ENCODE assay signal across 19 cellular contexts in the genomic region with DNA sequence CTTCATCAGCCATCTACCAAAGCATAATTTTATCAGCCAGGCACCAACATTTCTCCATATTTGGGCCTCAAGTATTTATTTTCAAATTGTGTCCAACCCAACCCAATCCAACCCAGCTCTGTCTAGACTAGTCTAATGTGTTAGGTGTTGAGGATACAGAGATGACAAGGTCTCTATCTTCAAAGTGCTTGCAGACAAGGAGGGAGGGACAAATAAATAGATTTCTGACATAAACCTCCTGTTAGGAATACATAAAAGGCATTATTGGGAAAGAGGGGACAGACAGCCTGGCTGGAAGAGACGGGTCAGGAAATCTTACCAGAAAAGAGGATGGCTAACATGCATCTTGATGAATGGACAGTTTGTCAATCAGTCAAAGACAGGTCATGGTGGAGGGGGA.
"Had no signal": no experiment of that assay in that cellular context is flagged by ENCODE, and none has a peak within 500 bp of the region (broad histone marks: within the 10 kb centered on the region; RNA-seq: fewer than 3 reads in every experiment).

No MANE protein-coding gene starts in this region.

- H3K9me3 Mint-ChIP-seq: dendritic cell treated with granulocyte-macrophage colony-stimulating factor and Interleukin-4, amounts not matched to agents 40 ng/mL and 50 ng/mL, for 4 days; type B pancreatic cell had no signal

- H3K36me3 Mint-ChIP-seq: type B pancreatic cell had no signal

- DNase-seq: activated CD4-positive, alpha-beta T cell treated with anti-CD3 and anti-CD28 coated beads, Interleukin-2, amount 50 U/mL, for 1 hour; activated CD4-positive, CD25-positive, alpha-beta regulatory T cell; activated CD8-positive, alpha-beta memory T cell treated with anti-CD3 and anti-CD28 coated beads for 24 hours; activated gamma-delta T cell; aorta; effector memory CD4-positive, alpha-beta T cell; foreskin fibroblast; glutamatergic neuron; kidney glomerular epithelial cell; left ventricle myocardium superior; mesenchymal stem cell; nephron progenitor cell; occipital lobe; small intestine; stimulated activated CD4-positive, alpha-beta T cell treated with anti-CD3 and anti-CD28 coated beads, Interleukin-4, amount 100 ng/mL, for 24 hours; stimulated activated naive CD4-positive, alpha-beta T cell treated with Interleukin-2 at 50 U/mL for 16 hours had no signal

- H3K27me3 Mint-ChIP-seq: progenitor cell of endocrine pancreas, type B pancreatic cell had no signal

- H3K27ac Mint-ChIP-seq: dendritic cell treated with granulocyte-macrophage colony-stimulating factor and Interleukin-4, amounts not matched to agents 40 ng/mL and 50 ng/mL, for 4 days; progenitor cell of endocrine pancreas; type B pancreatic cell had no signal

- H3K4me3 Mint-ChIP-seq: dendritic cell treated with granulocyte-macrophage colony-stimulating factor and Interleukin-4, amounts not matched to agents 40 ng/mL and 50 ng/mL, for 4 days; nephron progenitor cell; type B pancreatic cell had no signal
